Comparison of ENCODE assay signal across 26 cellular contexts in the genomic region with DNA sequence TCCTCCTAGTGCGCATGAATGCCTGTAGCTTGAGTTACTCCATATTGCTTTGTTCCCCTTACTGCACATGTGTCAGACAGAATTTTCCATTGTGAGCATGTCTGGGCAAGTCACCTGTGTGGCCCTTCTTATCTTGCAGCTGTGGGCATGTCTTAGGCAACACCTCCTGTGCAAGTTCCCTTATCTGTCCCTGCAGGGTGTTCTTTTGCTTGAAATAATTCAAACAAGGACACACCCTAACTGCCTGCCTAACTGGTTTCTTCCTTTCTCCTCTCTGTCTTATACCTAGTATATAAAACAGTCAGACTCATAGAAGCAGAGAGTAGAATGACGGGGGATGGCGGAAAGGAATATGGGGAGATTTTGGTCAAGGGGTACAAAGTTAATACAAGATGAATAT.
DNase-seq lines count a peak whose midpoint lies in the region; ATAC-seq and TF ChIP-seq lines count a peak whose summit lies in the region.
"Had no signal": no experiment of that assay in that cellular context is flagged by ENCODE, and none has a peak within 500 bp of the region (broad histone marks: within the 10 kb centered on the region; RNA-seq: fewer than 3 reads in every experiment).

No MANE protein-coding gene starts in this region.

- H3K27ac Mint-ChIP-seq in MCF 10A (ENCODE audit: low read depth, unreplicated experiment): no peak overlapping the region
- H3K27ac Mint-ChIP-seq: CD4-positive, alpha-beta T cell; IgD-negative memory B cell; T-cell had no signal

- no peak overlapping the region for H3K27ac ChIP-seq in mammary epithelial cell (ENCODE audit: insufficient read depth, low read depth, low read length)
- no peak overlapping the region for H3K27ac ChIP-seq in foreskin keratinocyte
- no peak overlapping the region for H3K27ac ChIP-seq in upper lobe of left lung
- H3K27ac ChIP-seq: BLaER1 treated with 17β-estradiol and CSF1 and Interleukin-3, amounts not matched to agents 10 nM and 100 nM; HL-60; RWPE1 had no signal

- CTCF ChIA-PET in mammary epithelial cell (lab: Charles Lee; ENCODE audit: low non-redundant PET): no interaction called here
- CTCF ChIA-PET in MCF 10A (lab: Yijun Ruan, JAX): no interaction called here

- no peak overlapping the region for H3K4me2 ChIP-seq in mammary epithelial cell (ENCODE audit: insufficient read depth, low read depth, low read length)
- H3K4me2 ChIP-seq: BLaER1 treated with 17β-estradiol and CSF1 and Interleukin-3, amounts not matched to agents 10 nM and 100 nM had no signal

- DNase-seq in mammary epithelial cell: peak; percentile 32
- DNase-seq in MCF 10A (ENCODE audit: unreplicated experiment): no peak
- no peak for DNase-seq in adipocyte (ENCODE audit: low read depth)
- DNase-seq in foreskin keratinocyte: peak; percentile 47 to 48
- DNase-seq in upper lobe of left lung: no peak
- DNase-seq in retina: no peak
- DNase-seq: CD4-positive, alpha-beta T cell; EL; GDM1; Karpas-422; NCI-H1092 treated with DMSO at 0.1 percent for 48 hours; NCI-H1436; NCI-H187; NCI-H446; NCI-H526; NCI-H82; NK-92 treated with Interleukin-12 subunit alpha and Interleukin-12 subunit beta, amount 100 ng/mL, for 24 hours; SHP77; T-cell had no signal

- BruUV-seq in mammary epithelial cell (replicated peaks; lab: Mats Ljungman, UMichigan) (no TSS peak), MCF 10A (replicated peaks; lab: Mats Ljungman, UMichigan) (no TSS peak)

- dilution Hi-C loops in mammary epithelial cell (cut with HindIII; ENCODE audit: low sequenced_read_pairs): no loop called here

- no peaks in the 10 kb centered on the region for H3K36me3 Mint-ChIP-seq in MCF 10A (ENCODE audit: insufficient read depth, unreplicated experiment)
- H3K36me3 Mint-ChIP-seq: IgD-negative memory B cell, T-cell had no signal

- H2AFZ ChIP-seq in mammary epithelial cell (ENCODE audit: low read depth, low read length): no peak overlapping the region

- in situ Hi-C loops in mammary epithelial cell (cut with MboI; ENCODE audit: low sequenced_read_pairs in 2 of 2): no loop called here

- intact Hi-C loops in mammary epithelial cell (cut with micrococcal nuclease): no loop called here
- intact Hi-C loops in MCF 10A (cut with micrococcal nuclease): no loop called here

- POLR2A ChIA-PET in MCF 10A (lab: Yijun Ruan, JAX): no interaction called here

- no peaks in the 10 kb centered on the region for H3K79me2 ChIP-seq in mammary epithelial cell (ENCODE audit: insufficient read depth, low read length)

- no peak overlapping the region for H3K4me3 Mint-ChIP-seq in MCF 10A (ENCODE audit: unreplicated experiment)
- H3K4me3 Mint-ChIP-seq: CD4-positive, alpha-beta T cell; IgD-negative memory B cell; T-cell had no signal

- H3K36me3 ChIP-seq in mammary epithelial cell (ENCODE audit: insufficient read depth, low read length) (no peaks in the 10 kb centered on the region), adipocyte (ENCODE audit: control insufficient read depth, insufficient read depth, low read length, severe bottlenecking) (no peaks in the 10 kb centered on the region), upper lobe of left lung (no peaks in the 10 kb centered on the region)
- H3K36me3 ChIP-seq: BLaER1 treated with 17β-estradiol and CSF1 and Interleukin-3, amounts not matched to agents 10 nM and 100 nM had no signal

- TF ChIP-seq POLR2A in GM18505 (IDR thresholded peaks at IDR 0.05; ENCODE audit: borderline replicate concordance, extremely low read depth, insufficient read depth, insufficient read length): no peak
- no peak for TF ChIP-seq POLR2A in upper lobe of left lung (IDR thresholded peaks at IDR 0.05)

- TF ChIP-seq EP300 in upper lobe of left lung (IDR thresholded peaks at IDR 0.05): no peak

- peaks cover 10% of the 10 kb centered on the region for H3K4me1 Mint-ChIP-seq in MCF 10A (ENCODE audit: insufficient read depth, unreplicated experiment)
- H3K4me1 Mint-ChIP-seq: IgD-negative memory B cell, T-cell had no signal

- ATAC-seq in foreskin keratinocyte: no peak
- ATAC-seq in GM18505 (IDR thresholded peaks at IDR 0.05; ENCODE audit: unreplicated experiment): no peak
- ATAC-seq in upper lobe of left lung (ENCODE audit: low FRiP score in 2 of 2): no peak
- ATAC-seq: GM12878, Panc1, T-cell had no signal

- H3K27me3 ChIP-seq in mammary epithelial cell (ENCODE audit: insufficient read depth, low read length): no peaks in the 10 kb centered on the region
- no peaks in the 10 kb centered on the region for H3K27me3 ChIP-seq in adipocyte (replicated peaks; ENCODE audit: control insufficient read depth, insufficient read depth, low read length)
- H3K27me3 ChIP-seq in foreskin keratinocyte: no peaks in the 10 kb centered on the region
- H3K27me3 ChIP-seq in upper lobe of left lung: no peaks in the 10 kb centered on the region
- H3K27me3 ChIP-seq: BLaER1 treated with 17β-estradiol and CSF1 and Interleukin-3, amounts not matched to agents 10 nM and 100 nM had no signal

- WGBS in mammary epithelial cell (ENCODE audit: low coverage, missing lambda C conversion rate): 69% methylated on average over 3 of the region's 3 CpGs
- 94 to 98% methylated on average over 3 of the region's 3 CpGs for WGBS in upper lobe of left lung, 2 donors

- H4K20me1 ChIP-seq in mammary epithelial cell (ENCODE audit: insufficient read depth, low read length): no peaks in the 10 kb centered on the region
- H4K20me1 ChIP-seq: BLaER1 treated with 17β-estradiol and CSF1 and Interleukin-3, amounts not matched to agents 10 nM and 100 nM had no signal

- no peak overlapping the region for H3K9ac ChIP-seq in mammary epithelial cell (ENCODE audit: insufficient read depth, low read length)
- no peak overlapping the region for H3K9ac ChIP-seq in adipocyte (ENCODE audit: low read length)
- H3K9ac ChIP-seq: BLaER1 treated with 17β-estradiol and CSF1 and Interleukin-3, amounts not matched to agents 10 nM and 100 nM had no signal

- H3K4me1 ChIP-seq in mammary epithelial cell (ENCODE audit: insufficient read depth, low read length): no peaks in the 10 kb centered on the region
- no peaks in the 10 kb centered on the region for H3K4me1 ChIP-seq in adipocyte (ENCODE audit: control insufficient read depth, insufficient read depth, low read length)
- no peaks in the 10 kb centered on the region for H3K4me1 ChIP-seq in foreskin keratinocyte
- H3K4me1 ChIP-seq in upper lobe of left lung: no peaks in the 10 kb centered on the region
- H3K4me1 ChIP-seq: BLaER1 treated with 17β-estradiol and CSF1 and Interleukin-3, amounts not matched to agents 10 nM and 100 nM had no signal

- H3K4me3 ChIP-seq in mammary epithelial cell (replicated peaks in 1 of 3; ENCODE audit: insufficient read depth in 1 of 3, low read depth in 2 of 3, low read length in 3 of 3) (no peak overlapping the region), adipocyte (ENCODE audit: low read length) (peak overlapping the region; percentile 9), upper lobe of left lung (no peak overlapping the region)
- H3K4me3 ChIP-seq: BLaER1 treated with 17β-estradiol and CSF1 and Interleukin-3, amounts not matched to agents 10 nM and 100 nM; GM12878 had no signal

- H3K9me3 Mint-ChIP-seq in MCF 10A (ENCODE audit: unreplicated experiment): peaks cover 12% of the 10 kb centered on the region

- H3K27me3 Mint-ChIP-seq in MCF 10A (ENCODE audit: insufficient read depth, unreplicated experiment): no peaks in the 10 kb centered on the region
- H3K27me3 Mint-ChIP-seq: CD4-positive, alpha-beta T cell; IgD-negative memory B cell; T-cell had no signal

- TF ChIP-seq CTCF in mammary epithelial cell (conservative IDR thresholded peaks at IDR 0.05 in 1 of 2, IDR thresholded peaks at IDR 0.05 in 1 of 2; ENCODE audit: extremely low read depth in 1 of 2, insufficient read depth in 1 of 2, low read depth in 1 of 2, low read length in 2 of 2) (no peak), MCF 10A (IDR thresholded peaks at IDR 0.05; ENCODE audit: unreplicated experiment) (no peak), foreskin keratinocyte (conservative IDR thresholded peaks at IDR 0.05) (no peak), upper lobe of left lung (IDR thresholded peaks at IDR 0.05) (no peak)

- H3K9me3 ChIP-seq in mammary epithelial cell (replicated peaks; ENCODE audit: insufficient read depth, low read length) (peaks cover 19% of the 10 kb centered on the region), adipocyte (ENCODE audit: control insufficient read depth, low read length) (peaks cover 10% of the 10 kb centered on the region), upper lobe of left lung (peaks cover 0 to 6% (median 3%) of the 10 kb centered on the region in 4 donors)

Comparison
In these comparisons a context has a peak if more than half of its experiments do, and no peak if none do; other contexts are left out.
1. DNase-seq: peak in mammary epithelial cell (single experiment) and foreskin keratinocyte (2 of 2); none in MCF 10A (single experiment), adipocyte (single experiment), upper lobe of left lung (0 of 2) and retina (single experiment).